24 cellular contexts compared by ENCODE assay signal in genomic region chr10:30792025-30792424, GRCh38.
DNase-seq lines count a peak whose midpoint lies in the region; ATAC-seq, FAIRE-seq and TF ChIP-seq lines count a peak whose summit lies in the region.
"Had no signal": no experiment of that assay in that cellular context is flagged by ENCODE, and none has a peak within 500 bp of the region (broad histone marks: within the 10 kb centered on the region; RNA-seq: fewer than 3 reads in every experiment).

No MANE protein-coding gene starts in this region.

- no peaks in the 10 kb centered on the region for H3K27me3 Mint-ChIP-seq in activated T-cell treated with anti-CD3 and anti-CD28 coated beads, Interleukin-2, amount 50 U/mL, for 4 hours (ENCODE audit: low read depth)
- H3K27me3 Mint-ChIP-seq in activated T-helper 17 cell treated with anti-CD3 and anti-CD28 coated beads, Interleukin-2, amount 50 U/mL, for 72 hours = no peaks in the 10 kb centered on the region
- no peaks in the 10 kb centered on the region for H3K27me3 Mint-ChIP-seq in naive thymus-derived CD4-positive, alpha-beta T cell

- no peaks in the 10 kb centered on the region for H3K36me3 Mint-ChIP-seq in activated T-cell treated with anti-CD3 and anti-CD28 coated beads, Interleukin-2, amount 50 U/mL, for 4 hours (ENCODE audit: insufficient read depth)
- H3K36me3 Mint-ChIP-seq in activated T-helper 17 cell treated with anti-CD3 and anti-CD28 coated beads, Interleukin-2, amount 50 U/mL, for 72 hours (ENCODE audit: low read depth) = no peaks in the 10 kb centered on the region
- peaks cover 0 to 10% (median 4%) of the 10 kb centered on the region in 5 donors for H3K36me3 Mint-ChIP-seq in naive thymus-derived CD4-positive, alpha-beta T cell
- H3K36me3 Mint-ChIP-seq: brain, immature natural killer cell had no signal

- no peaks in the 10 kb centered on the region for H3K36me3 ChIP-seq in naive thymus-derived CD4-positive, alpha-beta T cell (ENCODE audit: control insufficient read depth in 2 of 3, insufficient read depth in 3 of 3, low read length in 3 of 3)
- no peaks in the 10 kb centered on the region for H3K36me3 ChIP-seq in brain microvascular endothelial cell (replicated peaks)
- H3K36me3 ChIP-seq: BE2C, SJCRH30 had no signal

- DNase-seq in activated T-cell treated with anti-CD3 and anti-CD28 coated beads, Interleukin-2, amount 50 U/mL, for 4 hours = no peak
- DNase-seq in activated T-cell treated with anti-CD3 and anti-CD28 coated beads, Interleukin-2, amount 50 U/mL, for 1 hour = no peak
- DNase-seq in GM18507 (ENCODE audit: extremely low spot score, insufficient read length, low read depth) (no peak), GM13976 (ENCODE audit: low spot score) (no peak), hypothalamus (lab: John Stamatoyannopoulos, UW) (no peak), brain microvascular endothelial cell (no peak)
- peak in 6 of 9 donors; percentile 12 to 42 (median 30) for DNase-seq in naive thymus-derived CD4-positive, alpha-beta T cell
- DNase-seq: BE2C; effector CD4-positive, alpha-beta T cell; foreskin melanocyte; HCEC 1CT; immature natural killer cell; NCI-H1092; NCI-H187 treated with DMSO at 0.1 percent for 48 hours; NCI-H526 treated with DMSO at 0.1 percent for 48 hours; SJCRH30; stimulated activated CD4-positive, alpha-beta T cell treated with anti-CD3 and anti-CD28 coated beads, Interleukin-4, amount 100 ng/mL, for 1 hour; stimulated activated naive B cell treated with anti-CD40 and anti-IgM and Interleukin-4, amounts not matched to agents 10 μg/mL and 1 μg/mL and 100 μg/mL, for 72 hours; testis had no signal

- peak overlapping the region; percentile 71 for H3K27ac Mint-ChIP-seq in activated T-helper 17 cell treated with anti-CD3 and anti-CD28 coated beads, Interleukin-2, amount 50 U/mL, for 72 hours
- peak overlapping the region; percentile 80 to 97 (median 94) for H3K27ac Mint-ChIP-seq in naive thymus-derived CD4-positive, alpha-beta T cell
- H3K27ac Mint-ChIP-seq: memory B cell; stimulated activated naive B cell treated with anti-CD40 and anti-IgM and Interleukin-4, amounts not matched to agents 10 μg/mL and 1 μg/mL and 100 μg/mL, for 72 hours had no signal

- peak overlapping the region; percentile 12 for H3K4me3 ChIP-seq in naive thymus-derived CD4-positive, alpha-beta T cell (ENCODE audit: low read length)
- no peak overlapping the region for H3K4me3 ChIP-seq in brain microvascular endothelial cell (ENCODE audit: low read depth, low read length)
- H3K4me3 ChIP-seq: SJCRH30, testis had no signal

- in situ Hi-C loops in GM13976 (cut with MboI; ENCODE audit: low sequenced_read_pairs, unreplicated experiment) = loop anchor here (25.0 kb wide), 1 partner anchor 695 kb away; no protein-coding TSS in a partner anchor
- in situ Hi-C loops in brain microvascular endothelial cell (cut with HindIII; ENCODE audit: low pct_ligation_motif_present, low sequenced_read_pairs) = no loop called here

- H3K4me3 Mint-ChIP-seq in activated T-cell treated with anti-CD3 and anti-CD28 coated beads, Interleukin-2, amount 50 U/mL, for 4 hours = peak overlapping the region; percentile 12
- H3K4me3 Mint-ChIP-seq in activated T-helper 17 cell treated with anti-CD3 and anti-CD28 coated beads, Interleukin-2, amount 50 U/mL, for 72 hours = peak overlapping the region; percentile 47
- H3K4me3 Mint-ChIP-seq in naive thymus-derived CD4-positive, alpha-beta T cell = peak overlapping the region; percentile 69 to 85 (median 78)
- H3K4me3 Mint-ChIP-seq: memory B cell; stimulated activated naive B cell treated with anti-CD40 and anti-IgM and Interleukin-4, amounts not matched to agents 10 μg/mL and 1 μg/mL and 100 μg/mL, for 72 hours had no signal

- H3K27ac ChIP-seq in naive thymus-derived CD4-positive, alpha-beta T cell (ENCODE audit: low read depth, low read length) = peak overlapping the region; percentile 47
- H3K27ac ChIP-seq in brain microvascular endothelial cell = no peak overlapping the region
- H3K27ac ChIP-seq: SJCRH30, testis had no signal

- no peaks in the 10 kb centered on the region for H3K9me3 Mint-ChIP-seq in activated T-cell treated with anti-CD3 and anti-CD28 coated beads, Interleukin-2, amount 50 U/mL, for 4 hours
- no peaks in the 10 kb centered on the region for H3K9me3 Mint-ChIP-seq in activated T-helper 17 cell treated with anti-CD3 and anti-CD28 coated beads, Interleukin-2, amount 50 U/mL, for 72 hours
- H3K9me3 Mint-ChIP-seq in naive thymus-derived CD4-positive, alpha-beta T cell = peaks cover 0 to 12% (median 0%) of the 10 kb centered on the region in 11 donors
- H3K9me3 Mint-ChIP-seq: memory B cell had no signal

- intact Hi-C loops in naive thymus-derived CD4-positive, alpha-beta T cell (cut with micrococcal nuclease) = no loop called here

- POLR2A ChIA-PET in naive thymus-derived CD4-positive, alpha-beta T cell (lab: Charles Lee) = interaction anchor here (1.0 kb wide), 1 partner anchor 20 kb away, joined by 5 read pairs; no protein-coding TSS in a partner anchor

- H3K4me1 Mint-ChIP-seq in activated T-cell treated with anti-CD3 and anti-CD28 coated beads, Interleukin-2, amount 50 U/mL, for 4 hours (ENCODE audit: low read depth) = peaks cover 32% of the 10 kb centered on the region
- peaks cover 19% of the 10 kb centered on the region for H3K4me1 Mint-ChIP-seq in activated T-helper 17 cell treated with anti-CD3 and anti-CD28 coated beads, Interleukin-2, amount 50 U/mL, for 72 hours
- peaks cover 18 to 60% (median 48%) of the 10 kb centered on the region in 7 donors for H3K4me1 Mint-ChIP-seq in naive thymus-derived CD4-positive, alpha-beta T cell

- no peaks in the 10 kb centered on the region for H3K9me3 ChIP-seq in naive thymus-derived CD4-positive, alpha-beta T cell (ENCODE audit: control insufficient read depth in 2 of 3, low read length in 3 of 3)
- H3K9me3 ChIP-seq: BE2C, SJCRH30, testis had no signal

- TF ChIP-seq CTCF in GM13976 (IDR thresholded peaks at IDR 0.05; ENCODE audit: borderline replicate concordance, control extremely low read depth, extremely low read depth, insufficient read depth, missing control alignments) (no peak), brain microvascular endothelial cell (IDR thresholded peaks at IDR 0.05; ENCODE audit: low read depth, low read length, missing control alignments) (no peak)

- H3K4me1 ChIP-seq in naive thymus-derived CD4-positive, alpha-beta T cell (ENCODE audit: control insufficient read depth in 2 of 2, insufficient read depth in 2 of 2, low read length in 2 of 2) = peaks cover 18 to 25% of the 10 kb centered on the region in 2 donors
- H3K4me1 ChIP-seq: SJCRH30, testis had no signal

- H3K27me3 ChIP-seq in naive thymus-derived CD4-positive, alpha-beta T cell (ENCODE audit: control insufficient read depth in 2 of 2, insufficient read depth in 2 of 2, low read length in 2 of 2) = no peaks in the 10 kb centered on the region
- H3K27me3 ChIP-seq in brain microvascular endothelial cell (replicated peaks) = no peaks in the 10 kb centered on the region
- H3K27me3 ChIP-seq: BE2C, SJCRH30, testis had no signal

- CTCF ChIA-PET in naive thymus-derived CD4-positive, alpha-beta T cell (lab: Charles Lee) = interaction anchor here (0.8 kb wide), 1 partner anchor 29 kb away, joined by 3 read pairs; no protein-coding TSS in a partner anchor

- FAIRE-seq in GM18507 (lab: Jason Lieb, UNC) = peak; percentile 21
- FAIRE-seq: GM12891, RCC 7860 had no signal

- no peak for ATAC-seq in activated T-cell treated with anti-CD3 and anti-CD28 coated beads, Interleukin-2, amount 50 U/mL, for 4 hours
- peak; percentile 35 for ATAC-seq in activated T-helper 17 cell treated with anti-CD3 and anti-CD28 coated beads, Interleukin-2, amount 50 U/mL, for 72 hours (replicated peaks)
- peak; percentile 51 for ATAC-seq in naive thymus-derived CD4-positive, alpha-beta T cell
- ATAC-seq: stimulated activated naive B cell treated with anti-CD40 and anti-IgM and Interleukin-4, amounts not matched to agents 10 μg/mL and 1 μg/mL and 100 μg/mL, for 72 hours had no signal

Comparison
In these comparisons a context has a peak if more than half of its experiments do, and no peak if none do; other contexts are left out.
1. ATAC-seq: peak in activated T-helper 17 cell treated with anti-CD3 and anti-CD28 coated beads, Interleukin-2, amount 50 U/mL, for 72 hours (single experiment) and naive thymus-derived CD4-positive, alpha-beta T cell (single experiment); none in activated T-cell treated with anti-CD3 and anti-CD28 coated beads, Interleukin-2, amount 50 U/mL, for 4 hours (0 of 2).
2. DNase-seq: peak in naive thymus-derived CD4-positive, alpha-beta T cell (6 of 9); none in activated T-cell treated with anti-CD3 and anti-CD28 coated beads, Interleukin-2, amount 50 U/mL, for 4 hours (single experiment), activated T-cell treated with anti-CD3 and anti-CD28 coated beads, Interleukin-2, amount 50 U/mL, for 1 hour (single experiment), GM18507 (single experiment), GM13976 (single experiment), hypothalamus (0 of 51) and brain microvascular endothelial cell (single experiment).
3. H3K4me3 Mint-ChIP-seq: peak in every context shown above with its lines; median percentile 78 in naive thymus-derived CD4-positive, alpha-beta T cell; 47 in activated T-helper 17 cell treated with anti-CD3 and anti-CD28 coated beads, Interleukin-2, amount 50 U/mL, for 72 hours; 12 in activated T-cell treated with anti-CD3 and anti-CD28 coated beads, Interleukin-2, amount 50 U/mL, for 4 hours.